ENCODE assay signal across 8 cellular contexts in the genomic region with DNA sequence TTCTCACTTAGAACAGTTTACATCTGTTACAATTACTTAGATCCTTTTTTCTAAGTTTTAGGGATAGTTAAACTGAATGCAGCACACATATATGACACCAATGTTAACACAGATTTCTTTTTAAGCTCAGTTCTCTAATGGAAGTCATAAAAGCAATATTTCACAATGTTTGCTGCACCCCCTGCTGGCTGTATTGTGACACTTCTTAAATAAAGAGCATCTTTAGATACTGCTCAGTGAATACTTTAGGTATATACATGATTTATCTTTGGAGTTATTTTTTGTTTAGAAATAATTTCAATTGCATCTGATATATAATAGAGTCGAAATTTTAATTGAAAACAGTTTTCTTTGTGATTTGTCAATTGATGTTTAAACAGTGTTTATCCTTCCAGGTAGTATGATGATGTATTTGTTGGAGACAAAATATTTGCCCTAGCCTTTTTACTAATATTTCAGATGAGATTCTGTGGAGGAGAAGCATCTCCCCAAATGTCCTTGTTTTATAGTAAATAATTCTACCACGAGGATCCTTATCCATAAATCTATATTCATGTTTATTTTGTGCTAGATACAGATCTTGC.
DNase-seq lines count a peak whose midpoint lies in the region; ATAC-seq, FAIRE-seq and TF ChIP-seq lines count a peak whose summit lies in the region.

No MANE protein-coding gene starts in this region.

- no peak overlapping the region for H2AFZ ChIP-seq in ACC112 (ENCODE audit: low read length, unreplicated experiment)

- no peak for TF ChIP-seq POLR2A in GM12891 (IDR thresholded peaks at IDR 0.05; ENCODE audit: low read depth, low read length)

- no peak for DNase-seq in GM12891 (ENCODE audit: insufficient read length, low spot score)
- peak; percentile 25 for DNase-seq in NCI-H526 treated with DMSO at 0.1 percent for 48 hours (lab: John Stamatoyannopoulos, UW)
- peak; percentile 23 for DNase-seq in activated T-cell treated with anti-CD3 and anti-CD28 coated beads for 24 hours (ENCODE audit: low read depth)
- no peak for DNase-seq in frontal cortex (ENCODE audit: low spot score in 2 of 2)
- peak; percentile 59 for DNase-seq in sciatic nerve (ENCODE audit: low spot score)

- peak; percentile 62 for ATAC-seq in HG03175 (IDR thresholded peaks at IDR 0.05; ENCODE audit: unreplicated experiment)
- ATAC-seq in sciatic nerve = peak; percentile 61
- no peak for ATAC-seq in HG03457 (IDR thresholded peaks at IDR 0.05; ENCODE audit: unreplicated experiment)

- H3K79me2 ChIP-seq in ACC112 (ENCODE audit: control insufficient read depth, insufficient read depth, low read length, unreplicated experiment) = peaks cover 3% of the 10 kb centered on the region

- H3K27me3 ChIP-seq in ACC112 (ENCODE audit: insufficient read depth, low read length) = no peaks in the 10 kb centered on the region

- intact Hi-C loops in sciatic nerve (cut with DNase I) = no loop called here

- H3K36me3 ChIP-seq in ACC112 (ENCODE audit: insufficient read depth, low read length) = no peaks in the 10 kb centered on the region

- no peak overlapping the region for H3K4me3 ChIP-seq in ACC112 (ENCODE audit: low read depth, low read length)

- peaks cover 76% of the 10 kb centered on the region for H3K4me1 ChIP-seq in ACC112 (ENCODE audit: control insufficient read depth, insufficient read depth, low read length, unreplicated experiment)

- FAIRE-seq in GM12891 (lab: Jason Lieb, UNC) (peak; percentile 48), frontal cortex (lab: Jason Lieb, UNC) (peak; percentile 94)

- H3K27ac ChIP-seq in ACC112 (ENCODE audit: low read depth, low read length) = peak overlapping the region; percentile 6

TF ChIP-seq in GM12891, 5 proteins besides CTCF, POLR2A, EP300 and RAD21:
- no peak for TF ChIP-seq POLR2AphosphoS5 (IDR thresholded peaks at IDR 0.05; ENCODE audit: low read depth, low read length)

Comparison
In these comparisons a context has a peak if more than half of its experiments do, and no peak if none do; other contexts are left out.
1. DNase-seq: peak in NCI-H526 treated with DMSO at 0.1 percent for 48 hours (single experiment), activated T-cell treated with anti-CD3 and anti-CD28 coated beads for 24 hours (single experiment) and sciatic nerve (single experiment); none in GM12891 (single experiment) and frontal cortex (0 of 2).